ENCODE assay signal across 29 cellular contexts in genomic region chr7:159151231-159151630, GRCh38. TPM values are rescaled to one million over a fixed set of nuclear protein-coding genes. Genes with fewer than 3 reads are reported as not detected.
"Had no signal": no experiment of that assay in that cellular context is flagged by ENCODE, and none has a peak within 500 bp of the region (broad histone marks: within the 10 kb centered on the region; RNA-seq: fewer than 3 reads in every experiment).

No MANE protein-coding gene starts in this region.

- H3K4me1 ChIP-seq: ascending aorta had no signal

- H3K27ac ChIP-seq: ascending aorta, cardiac muscle cell, VCaP had no signal

- H3K36me3 ChIP-seq: ascending aorta, cardiac muscle cell had no signal

- DNase-seq: activated B cell treated with CpG ODN at 0.5 μM for 24 hours; activated CD4-positive, alpha-beta memory T cell treated with anti-CD3 and anti-CD28 coated beads, Interleukin-2, amount 10 ng/mL, durations not matched to agents 7 days and 5 days; activated CD4-positive, alpha-beta T cell treated with anti-CD3 and anti-CD28 coated beads for 4 hours; activated CD4-positive, alpha-beta T cell treated with anti-CD3 and anti-CD28 coated beads, Interleukin-2, amount 10 ng/mL, durations not matched to agents 24 days and 14 days; activated CD4-positive, alpha-beta T cell treated with anti-CD3 and anti-CD28 coated beads, Interleukin-2, amount 50 U/mL, for 48 hours; activated CD4-positive, CD25-positive, alpha-beta regulatory T cell treated with anti-CD3 and anti-CD28 coated beads, Interleukin-2, amount 50 U/mL, for 72 hours; activated CD8-positive, alpha-beta memory T cell treated with anti-CD3 and anti-CD28 coated beads for 24 hours; activated CD8-positive, alpha-beta memory T cell treated with anti-CD3 and anti-CD28 coated beads, Interleukin-2, amount 10 ng/mL, durations not matched to agents 7 days and 5 days; activated CD8-positive, alpha-beta memory T cell treated with anti-CD3 and anti-CD28 coated beads, Interleukin-2, amount 50 U/mL, for 48 hours; activated CD8-positive, alpha-beta T cell treated with anti-CD3 and anti-CD28 coated beads, Interleukin-2, amount 10 ng/mL, durations not matched to agents 7 days and 5 days; activated effector memory CD4-positive, alpha-beta T cell treated with Interleukin-2 at 50 U/mL for 16 hours; activated gamma-delta T cell; activated naive CD4-positive, alpha-beta T cell treated with anti-CD3 and anti-CD28 coated beads, Interleukin-2, amount 10 ng/mL, durations not matched to agents 7 days and 5 days; activated naive CD4-positive, alpha-beta T cell treated with Interleukin-2 at 50 U/mL for 16 hours; activated naive CD8-positive, alpha-beta T cell treated with anti-CD3 and anti-CD28 coated beads, Interleukin-2, amount 10 ng/mL, durations not matched to agents 7 days and 5 days; activated naive CD8-positive, alpha-beta T cell treated with anti-CD3 and anti-CD28 coated beads, Interleukin-2, amount 50 U/mL, for 24 hours; activated T-cell treated with anti-CD3 and anti-CD28 coated beads, Interleukin-2, amount 50 U/mL, for 24 hours; activated T-cell treated with anti-CD3 and anti-CD28 coated beads, Interleukin-2, amount 50 U/mL, for 48 hours; amygdala; anterior cingulate cortex; caudate nucleus; cerebellar nuclear complex; T-helper 1 cell; T-helper 2 cell; T-helper 9 cell had no signal

- H3K9me3 ChIP-seq: ascending aorta had no signal

- H3K4me3 ChIP-seq: ascending aorta, cardiac muscle cell had no signal

- ATAC-seq: activated CD8-positive, alpha-beta memory T cell treated with anti-CD3 and anti-CD28 coated beads, Interleukin-2, amount 10 ng/mL, durations not matched to agents 7 days and 5 days; activated CD8-positive, alpha-beta T cell treated with anti-CD3 and anti-CD28 coated beads, Interleukin-2, amount 10 ng/mL, durations not matched to agents 7 days and 5 days; activated naive CD8-positive, alpha-beta T cell treated with anti-CD3 and anti-CD28 coated beads, Interleukin-2, amount 50 U/mL, for 24 hours had no signal

- H3K27me3 ChIP-seq: ascending aorta had no signal

RNA-seq across cellular contexts. Expression of gene VIPR2, which starts 6.6 kb away (rescaled TPM):
- total RNA-seq: activated B cell treated with CpG ODN at 0.5 μM for 24 hours; activated CD8-positive, alpha-beta T cell treated with anti-CD3 and anti-CD28 coated beads, Interleukin-2, amount 10 ng/mL, durations not matched to agents 7 days and 5 days; bronchial epithelial cell had no signal
